In the genomic region with DNA sequence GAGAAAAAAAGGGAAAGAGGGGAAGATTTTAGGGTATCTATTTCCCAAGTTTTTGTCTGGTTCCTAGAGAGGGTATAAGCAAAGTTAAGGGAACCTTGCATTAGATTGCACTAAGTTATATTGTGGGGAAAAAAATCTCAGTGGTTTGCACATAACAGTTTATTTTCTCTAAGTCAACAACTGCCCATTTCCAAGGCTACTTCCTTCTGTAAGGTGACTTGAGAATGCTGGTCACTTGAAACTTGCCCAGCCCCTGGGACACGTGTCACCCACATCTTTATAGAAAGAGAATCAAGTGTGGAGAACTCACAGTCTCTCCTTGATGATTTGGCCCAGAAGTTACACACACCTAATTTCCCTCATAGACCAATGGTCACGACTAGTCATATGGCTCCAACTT, we compare ENCODE assay signal across 23 cellular contexts.
"Had no signal": no experiment of that assay in that cellular context is flagged by ENCODE, and none has a peak within 500 bp of the region (broad histone marks: within the 10 kb centered on the region; RNA-seq: fewer than 3 reads in every experiment).

No MANE protein-coding gene starts in this region.

- H3K27me3 Mint-ChIP-seq: memory B cell had no signal

- DNase-seq: colonic mucosa; dermis blood vessel endothelial cell; dorsolateral prefrontal cortex; effector CD4-positive, alpha-beta T cell; effector memory CD4-positive, alpha-beta T cell; foreskin keratinocyte; heart left ventricle; hypothalamus; immature natural killer cell; islet precursor cell; kidney; kidney glomerular epithelial cell; left lung; left ventricle myocardium superior; lower lobe of right lung; mammary epithelial cell; mesendoderm; midbrain; naive thymus-derived CD8-positive, alpha-beta T cell had no signal

- H3K27ac ChIP-seq: colonic mucosa, dorsolateral prefrontal cortex, esophagus muscularis mucosa, foreskin keratinocyte, gastroesophageal sphincter, heart left ventricle, hepatocyte, left lung, lower lobe of right lung had no signal

- H3K9me3 ChIP-seq: colonic mucosa, esophagus muscularis mucosa, gastroesophageal sphincter, left lung, lower lobe of right lung had no signal

- H3K4me1 Mint-ChIP-seq: immature natural killer cell; memory B cell; naive thymus-derived CD8-positive, alpha-beta T cell had no signal

- H3K27ac Mint-ChIP-seq: immature natural killer cell, memory B cell had no signal

- H3K27me3 ChIP-seq: colonic mucosa, esophagus muscularis mucosa, gastroesophageal sphincter, hepatocyte, left lung had no signal

- H3K4me1 ChIP-seq: colonic mucosa, esophagus muscularis mucosa, foreskin keratinocyte, gastroesophageal sphincter, heart left ventricle, left lung, lower lobe of right lung had no signal

- H3K36me3 ChIP-seq: colonic mucosa, esophagus muscularis mucosa, gastroesophageal sphincter, heart left ventricle, left lung, lower lobe of right lung had no signal

- H3K4me3 Mint-ChIP-seq: immature natural killer cell; memory B cell; naive thymus-derived CD8-positive, alpha-beta T cell had no signal

- H3K9me3 Mint-ChIP-seq: memory B cell had no signal

- H3K36me3 Mint-ChIP-seq: immature natural killer cell; memory B cell; naive thymus-derived CD8-positive, alpha-beta T cell had no signal

- H3K4me3 ChIP-seq: colonic mucosa, dorsolateral prefrontal cortex, esophagus muscularis mucosa, gastroesophageal sphincter, heart left ventricle, hepatocyte, left lung, lower lobe of right lung had no signal

- ATAC-seq: foreskin keratinocyte; gastroesophageal sphincter; heart left ventricle; left lung; left ventricle myocardium superior; lower lobe of right lung; naive thymus-derived CD8-positive, alpha-beta T cell had no signal
